Comparison of ENCODE assay signal across 21 cellular contexts in genomic region chr5:157749462-157749799, GRCh38. TPM values are rescaled to one million over a fixed set of nuclear protein-coding genes. Genes with fewer than 3 reads are reported as not detected.
DNase-seq lines count a peak whose midpoint lies in the region; ATAC-seq and TF ChIP-seq lines count a peak whose summit lies in the region.
"Had no signal": no experiment of that assay in that cellular context is flagged by ENCODE, and none has a peak within 500 bp of the region (broad histone marks: within the 10 kb centered on the region; RNA-seq: fewer than 3 reads in every experiment).

No MANE protein-coding gene starts in this region.

- peaks cover 44% of the 10 kb centered on the region for H3K36me3 Mint-ChIP-seq in activated T-helper 17 cell treated with anti-CD3 and anti-CD28 coated beads, Interleukin-2, amount 50 U/mL, for 72 hours (ENCODE audit: low read depth)

- no peaks in the 10 kb centered on the region for H3K9me3 Mint-ChIP-seq in activated T-helper 17 cell treated with anti-CD3 and anti-CD28 coated beads, Interleukin-2, amount 50 U/mL, for 72 hours

- ATAC-seq in activated T-helper 17 cell treated with anti-CD3 and anti-CD28 coated beads, Interleukin-2, amount 50 U/mL, for 72 hours (replicated peaks) = no peak
- ATAC-seq in left colon (peak; percentile 52), HG02885 (IDR thresholded peaks at IDR 0.05; ENCODE audit: poor library complexity, unreplicated experiment) (no peak), HG03457 (IDR thresholded peaks at IDR 0.05; ENCODE audit: unreplicated experiment) (no peak)

- 69 to 88% methylated on average over 11 of the region's 11 CpGs for WGBS in sigmoid colon, 2 donors

- DNase-seq in left colon (no peak), sigmoid colon (no peak), RWPE1 (ENCODE audit: low spot score) (no peak), NCI-H1694 treated with DMSO at 0.1 percent for 48 hours (lab: John Stamatoyannopoulos, UW) (no peak)
- DNase-seq: BE2C, DMS53, GDM1, KBM-7, NCI-H1092 treated with DMSO at 0.1 percent for 48 hours, NCI-H1436 treated with DMSO at 0.1 percent for 48 hours, NCI-H2029 treated with DMSO at 0.1 percent for 48 hours, NCI-H510A treated with DMSO at 0.1 percent for 48 hours, NCI-H82, Peyer's patch, Right ventricle myocardium superior had no signal

- peak overlapping the region; percentile 22 for H3K27ac Mint-ChIP-seq in activated T-helper 17 cell treated with anti-CD3 and anti-CD28 coated beads, Interleukin-2, amount 50 U/mL, for 72 hours

- no peak for TF ChIP-seq EP300 in sigmoid colon (IDR thresholded peaks at IDR 0.05)

- no peak overlapping the region for H3K4me3 Mint-ChIP-seq in activated T-helper 17 cell treated with anti-CD3 and anti-CD28 coated beads, Interleukin-2, amount 50 U/mL, for 72 hours

- POLR2A ChIA-PET in HEK293 (lab: Yijun Ruan, JAX) = no interaction called here
- POLR2A ChIA-PET in RWPE1 (lab: Yijun Ruan, JAX; ENCODE audit: low non-redundant PET) = no interaction called here

- no peaks in the 10 kb centered on the region for H3K27me3 ChIP-seq in sigmoid colon
- H3K27me3 ChIP-seq: BE2C, Peyer's patch had no signal

- CTCF ChIA-PET in HEK293 (lab: Yijun Ruan, JAX) = interaction anchor here (1.1 kb wide), 1 partner anchor 63 kb away, joined by 3 read pairs; no protein-coding TSS in a partner anchor
- CTCF ChIA-PET in RWPE1 (lab: Yijun Ruan, JAX) = no interaction called here

- TF ChIP-seq POLR2A in sigmoid colon (IDR thresholded peaks at IDR 0.05) = no peak

- H3K27ac ChIP-seq in HEK293 (ENCODE audit: extremely low read depth, low read depth, low read length) (no peak overlapping the region), sigmoid colon (peak overlapping the region in 3 of 4 donors; percentile 11 to 91 (median 87)), RWPE1 (no peak overlapping the region)
- H3K27ac ChIP-seq: A549, HL-60, Peyer's patch had no signal

- no peaks in the 10 kb centered on the region for H3K27me3 Mint-ChIP-seq in activated T-helper 17 cell treated with anti-CD3 and anti-CD28 coated beads, Interleukin-2, amount 50 U/mL, for 72 hours

- H3K9me3 ChIP-seq in HEK293 (ENCODE audit: control insufficient read depth, insufficient read depth, low read depth, low read length) (no peaks in the 10 kb centered on the region), sigmoid colon (no peaks in the 10 kb centered on the region)
- H3K9me3 ChIP-seq: A549, BE2C, Peyer's patch had no signal

- no peak for TF ChIP-seq CTCF in HEK293 (tag by site-specific recombination; IDR thresholded peaks at IDR 0.05)
- TF ChIP-seq CTCF in sigmoid colon (IDR thresholded peaks at IDR 0.05) = no peak
- no peak for TF ChIP-seq CTCF in RWPE1 (conservative IDR thresholded peaks at IDR 0.05; ENCODE audit: low read depth)

- H3K4me3 ChIP-seq in HEK293 (ENCODE audit: low read depth, low read length) (no peak overlapping the region), sigmoid colon (no peak overlapping the region)
- H3K4me3 ChIP-seq: A549, Peyer's patch had no signal

- H3K4me1 ChIP-seq in HEK293 (ENCODE audit: control insufficient read depth, insufficient read depth, low read length) = peaks cover 9% of the 10 kb centered on the region; the same call in 1 of the 2 replicates
- peaks cover 0 to 63% (median 49%) of the 10 kb centered on the region in 4 donors for H3K4me1 ChIP-seq in sigmoid colon

- H3K36me3 ChIP-seq in HEK293 (ENCODE audit: control insufficient read depth in 2 of 2, insufficient read depth in 1 of 2, low read length in 2 of 2) (peaks cover 12 to 25% of the 10 kb centered on the region in 2 experiments; a peak in 2 of 3 replicates), sigmoid colon (peaks cover 21 to 34% (median 28%) of the 10 kb centered on the region in 4 donors)
- H3K36me3 ChIP-seq: BE2C had no signal

- intact Hi-C loops in left colon (cut with DNase I, micrococcal nuclease) = no loop called here
- intact Hi-C loops in sigmoid colon (cut with DNase I) = loop anchor here (10.0 kb wide), 1 partner anchor 485 kb away; the partner anchor contains the start of gene CYFIP2

- peaks cover 25% of the 10 kb centered on the region for H3K4me1 Mint-ChIP-seq in activated T-helper 17 cell treated with anti-CD3 and anti-CD28 coated beads, Interleukin-2, amount 50 U/mL, for 72 hours

TF ChIP-seq in HEK293, 187 proteins besides CTCF, POLR2A, EP300 and RAD21:
- TF ChIP-seq ZNF121 (tag by site-specific recombination; IDR thresholded peaks at IDR 0.05) = no peak
- TF ChIP-seq ZNF610 (tag by site-specific recombination; IDR thresholded peaks at IDR 0.05; ENCODE audit: borderline replicate concordance) = no peak
- TF ChIP-seq ZFHX2 (tag by site-specific recombination; conservative IDR thresholded peaks at IDR 0.05) = peak; percentile 60
- no peak for TF ChIP-seq PBX3 (CRISPR knock-in tag; IDR thresholded peaks at IDR 0.05)
- TF ChIP-seq FEZF1 (tag by site-specific recombination; IDR thresholded peaks at IDR 0.05) = no peak

RNA-seq across cellular contexts. Expression of gene LSM11, which starts 5.9 kb away (rescaled TPM):
- total RNA-seq in activated T-helper 17 cell treated with anti-CD3 and anti-CD28 coated beads, Interleukin-2, amount 50 U/mL, for 72 hours = 1 to 10 TPM; 7.6 to 8.4 TPM
- total RNA-seq in left colon (1 to 10 TPM; 3.6 to 4.0 TPM), sigmoid colon (10 to 100 TPM; 12.1 to 16.6 (median 15.9) TPM)
- polyA plus RNA-seq in sigmoid colon = 1 to 10 TPM in 1 of 3 donors, under 1 TPM in 2; 0.60 to 2.0 (median 0.92) TPM

RNA-seq across cellular contexts. Expression of gene THG1L, which starts 18.2 kb away (rescaled TPM):
- total RNA-seq in activated T-helper 17 cell treated with anti-CD3 and anti-CD28 coated beads, Interleukin-2, amount 50 U/mL, for 72 hours = 10 to 100 TPM; 11.0 to 12.1 TPM
- total RNA-seq in left colon (10 to 100 TPM; 11.6 to 14.5 TPM), sigmoid colon (10 to 100 TPM; 19.7 to 28.6 (median 23.7) TPM)
- polyA plus RNA-seq in sigmoid colon = 10 to 100 TPM; 12.3 to 19.8 (median 12.3) TPM

Comparison
In these comparisons a context has a peak if more than half of its experiments do, and no peak if none do; other contexts are left out.
1. H3K27ac ChIP-seq: peak in sigmoid colon (3 of 4); none in HEK293 (single experiment) and RWPE1 (single experiment).